In genomic region chr3:27357665-27358258, GRCh38 we compare ENCODE assay signal across 8 cellular contexts. TPM values are rescaled to one million over a fixed set of nuclear protein-coding genes. Genes with fewer than 3 reads are reported as not detected.
DNase-seq lines count a peak whose midpoint lies in the region; ATAC-seq and TF ChIP-seq lines count a peak whose summit lies in the region.

No MANE protein-coding gene starts in this region.

- DNase-seq in DMS114 treated with DMSO at 0.1 percent for 48 hours (lab: John Stamatoyannopoulos, UW; ENCODE audit: unreplicated experiment): peak; percentile 15
- DNase-seq in OCI-M1 (lab: John Stamatoyannopoulos, UW): peak; percentile 75
- DNase-seq in heart right ventricle: peak in 1 of 2 donors; percentile 32
- peak; percentile 27 to 67 (median 35) for DNase-seq in stimulated activated CD4-positive, alpha-beta T cell treated with anti-CD3 and anti-CD28 coated beads, Interleukin-12 subunit alpha, Interleukin-12 subunit beta, amount 100 ng/mL, for 48 hours (ENCODE audit: low read depth in 2 of 3, low spot score in 1 of 3)
- DNase-seq in NCI-H187 (lab: John Stamatoyannopoulos, UW): no peak

- H3K4me1 Mint-ChIP-seq in activated T-helper 17 cell treated with anti-CD3 and anti-CD28 coated beads, Interleukin-2, amount 50 U/mL, for 72 hours: peaks cover 13% of the 10 kb centered on the region

- no peaks in the 10 kb centered on the region for H3K27me3 Mint-ChIP-seq in activated T-helper 17 cell treated with anti-CD3 and anti-CD28 coated beads, Interleukin-2, amount 50 U/mL, for 72 hours

- peaks cover 0 to 32% (median 0%) of the 10 kb centered on the region in 9 donors for H3K4me1 ChIP-seq in heart right ventricle

- peak overlapping the region; percentile 55 for H3K4me3 Mint-ChIP-seq in activated T-helper 17 cell treated with anti-CD3 and anti-CD28 coated beads, Interleukin-2, amount 50 U/mL, for 72 hours

- no peak overlapping the region for H3K27ac Mint-ChIP-seq in activated T-helper 17 cell treated with anti-CD3 and anti-CD28 coated beads, Interleukin-2, amount 50 U/mL, for 72 hours

- H3K9me3 ChIP-seq in heart right ventricle: no peaks in the 10 kb centered on the region

- no peaks in the 10 kb centered on the region for H3K36me3 Mint-ChIP-seq in activated T-helper 17 cell treated with anti-CD3 and anti-CD28 coated beads, Interleukin-2, amount 50 U/mL, for 72 hours (ENCODE audit: low read depth)

- intact Hi-C loops in heart right ventricle (cut with DNase I): loop anchor here in 1 of 10 donors (5.0 kb wide), 1 partner anchor 45 kb away; no protein-coding TSS in a partner anchor

- H3K4me3 ChIP-seq in heart right ventricle: no peak overlapping the region

- H3K27me3 ChIP-seq in heart right ventricle: no peaks in the 10 kb centered on the region

- no peaks in the 10 kb centered on the region for H3K36me3 ChIP-seq in heart right ventricle

- H3K27ac ChIP-seq in heart right ventricle: no peak overlapping the region

- TF ChIP-seq CTCF in heart right ventricle (IDR thresholded peaks at IDR 0.05): peak in 7 of 9 donors; percentile 44 to 67 (median 55)

- ATAC-seq in GM19397 (IDR thresholded peaks at IDR 0.05; ENCODE audit: unreplicated experiment): peak; percentile 83
- peak; percentile 85 for ATAC-seq in HG03432 (IDR thresholded peaks at IDR 0.05; ENCODE audit: unreplicated experiment)
- peak; percentile 89 for ATAC-seq in activated T-helper 17 cell treated with anti-CD3 and anti-CD28 coated beads, Interleukin-2, amount 50 U/mL, for 72 hours (replicated peaks)
- ATAC-seq in heart right ventricle: peak in 4 of 8 donors; percentile 51 to 74 (median 62)

- 42 to 67% methylated on average over 1 of the region's 1 CpG for WGBS in heart right ventricle, 2 donors

- no peaks in the 10 kb centered on the region for H3K9me3 Mint-ChIP-seq in activated T-helper 17 cell treated with anti-CD3 and anti-CD28 coated beads, Interleukin-2, amount 50 U/mL, for 72 hours

RNA-seq across cellular contexts. Expression of gene NEK10, which starts 11.4 kb away (rescaled TPM):
- 1 to 10 TPM in 1 of 2 donors, under 1 TPM in 1; 0.61 to 1.6 TPM for total RNA-seq in activated T-helper 17 cell treated with anti-CD3 and anti-CD28 coated beads, Interleukin-2, amount 50 U/mL, for 72 hours
- total RNA-seq in heart right ventricle: 10 to 100 TPM in 4 of 10 donors, 1 to 10 TPM in 6; 3.1 to 17.5 (median 8.6) TPM
- 1 to 10 TPM in 1 of 2 donors, under 1 TPM in 1; 0.36 to 5.6 TPM for polyA plus RNA-seq in heart right ventricle

Comparison
In these comparisons a context has a peak if more than half of its experiments do, and no peak if none do; other contexts are left out.
1. DNase-seq: peak in DMS114 treated with DMSO at 0.1 percent for 48 hours (single experiment), OCI-M1 (single experiment) and stimulated activated CD4-positive, alpha-beta T cell treated with anti-CD3 and anti-CD28 coated beads, Interleukin-12 subunit alpha, Interleukin-12 subunit beta, amount 100 ng/mL, for 48 hours (3 of 3); none in NCI-H187 (0 of 2).